In the genomic region with DNA sequence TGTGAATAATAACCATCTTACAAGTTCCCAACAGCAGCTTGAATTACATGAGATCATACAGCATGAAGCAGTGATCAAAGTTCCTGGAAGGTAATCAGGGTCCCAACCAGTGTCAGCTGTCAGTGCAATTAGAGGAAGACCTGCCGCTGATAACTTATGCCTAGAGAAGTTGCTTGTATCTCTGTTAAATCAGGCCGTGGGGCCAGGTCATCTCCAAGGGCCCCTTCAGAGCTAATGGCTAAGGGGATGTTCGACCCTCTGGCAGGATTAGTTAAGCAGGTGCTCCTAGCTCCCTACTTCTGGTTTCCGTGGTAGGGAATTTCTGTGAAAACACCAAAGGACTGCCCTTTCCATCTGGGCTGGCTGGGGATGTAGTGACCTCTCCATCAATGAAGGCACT, we compare ENCODE assay signal across 30 cellular contexts.
"Had no signal": no experiment of that assay in that cellular context is flagged by ENCODE, and none has a peak within 500 bp of the region (broad histone marks: within the 10 kb centered on the region; RNA-seq: fewer than 3 reads in every experiment).

No MANE protein-coding gene starts in this region.

- ATAC-seq: activated CD4-positive, CD25-positive, alpha-beta regulatory T cell treated with anti-CD3 and anti-CD28 coated beads, Interleukin-2, amount 50 U/mL, for 24 hours; activated CD8-positive, alpha-beta T cell treated with anti-CD3 and anti-CD28 coated beads for 36 hours; activated naive CD8-positive, alpha-beta T cell treated with anti-CD3 and anti-CD28 coated beads, Interleukin-2, amount 50 U/mL, for 24 hours; body of pancreas; gastroesophageal sphincter; heart right ventricle had no signal

- H3K27ac ChIP-seq: adrenal gland, body of pancreas, gastroesophageal sphincter, heart right ventricle, WERI-Rb-1 had no signal

- H3K27me3 Mint-ChIP-seq: activated naive CD8-positive, alpha-beta T cell treated with anti-CD3 and anti-CD28 coated beads for 36 hours had no signal

- H3K9me3 Mint-ChIP-seq: activated B cell treated with CpG ODN at 0.5 μM for 24 hours; activated CD8-positive, alpha-beta T cell treated with anti-CD3 and anti-CD28 coated beads for 36 hours; activated naive CD4-positive, alpha-beta T cell treated with anti-CD3 and anti-CD28 coated beads for 36 hours; activated naive CD4-positive, alpha-beta T cell treated with anti-CD3 and anti-CD28 coated beads, Interleukin-2, amount 50 U/mL, for 24 hours; activated naive CD8-positive, alpha-beta T cell treated with anti-CD3 and anti-CD28 coated beads for 36 hours; activated naive CD8-positive, alpha-beta T cell treated with anti-CD3 and anti-CD28 coated beads, Interleukin-2, amount 50 U/mL, for 24 hours; activated T-helper 1 cell treated with anti-CD3 and anti-CD28 coated beads, Interleukin-12 subunit alpha, Interleukin-12 subunit beta, Interleukin-2, Interleukin-4 antibody, amounts not matched to agents 30 ng/mL and 10 ng/mL and 1 ng/mL, durations not matched to agents 14 hours and 24 hours and 36 hours; activated T-helper 2 cell treated with anti-CD3 and anti-CD28 coated beads, Interferon-gamma antibody, Interleukin-2, Interleukin-4, amounts not matched to agents 10 μg/mL and 5 μg/mL and 100 μg/mL, durations not matched to agents 14 hours and 24 hours and 36 hours had no signal

- H3K36me3 ChIP-seq: adrenal gland, esophagus squamous epithelium, gastroesophageal sphincter, heart right ventricle, WERI-Rb-1 had no signal

- H3K4me3 Mint-ChIP-seq: activated B cell treated with CpG ODN at 0.5 μM for 24 hours; activated CD8-positive, alpha-beta T cell treated with anti-CD3 and anti-CD28 coated beads for 36 hours; activated naive CD4-positive, alpha-beta T cell treated with anti-CD3 and anti-CD28 coated beads for 36 hours; activated naive CD4-positive, alpha-beta T cell treated with anti-CD3 and anti-CD28 coated beads, Interleukin-2, amount 50 U/mL, for 24 hours; activated naive CD8-positive, alpha-beta T cell treated with anti-CD3 and anti-CD28 coated beads for 36 hours; activated naive CD8-positive, alpha-beta T cell treated with anti-CD3 and anti-CD28 coated beads, Interleukin-2, amount 50 U/mL, for 24 hours; activated T-helper 1 cell treated with anti-CD3 and anti-CD28 coated beads, Interleukin-12 subunit alpha, Interleukin-12 subunit beta, Interleukin-2, Interleukin-4 antibody, amounts not matched to agents 30 ng/mL and 10 ng/mL and 1 ng/mL, durations not matched to agents 14 hours and 24 hours and 36 hours had no signal

- H3K9me3 ChIP-seq: adrenal gland, body of pancreas had no signal

- H3K27ac Mint-ChIP-seq: activated B cell treated with CpG ODN at 0.5 μM for 24 hours; activated CD8-positive, alpha-beta T cell treated with anti-CD3 and anti-CD28 coated beads for 36 hours; activated naive CD4-positive, alpha-beta T cell treated with anti-CD3 and anti-CD28 coated beads for 36 hours; activated naive CD4-positive, alpha-beta T cell treated with anti-CD3 and anti-CD28 coated beads, Interleukin-2, amount 50 U/mL, for 24 hours; activated naive CD8-positive, alpha-beta T cell treated with anti-CD3 and anti-CD28 coated beads for 36 hours; activated naive CD8-positive, alpha-beta T cell treated with anti-CD3 and anti-CD28 coated beads, Interleukin-2, amount 50 U/mL, for 24 hours; activated T-helper 1 cell treated with anti-CD3 and anti-CD28 coated beads, Interleukin-12 subunit alpha, Interleukin-12 subunit beta, Interleukin-2, Interleukin-4 antibody, amounts not matched to agents 30 ng/mL and 10 ng/mL and 1 ng/mL, durations not matched to agents 14 hours and 24 hours and 36 hours; activated T-helper 2 cell treated with anti-CD3 and anti-CD28 coated beads, Interferon-gamma antibody, Interleukin-2, Interleukin-4, amounts not matched to agents 10 μg/mL and 5 μg/mL and 100 μg/mL, durations not matched to agents 14 hours and 24 hours and 36 hours had no signal

- H3K4me3 ChIP-seq: adrenal gland, body of pancreas, esophagus squamous epithelium, gastroesophageal sphincter, heart right ventricle had no signal

- H3K4me1 Mint-ChIP-seq: activated naive CD4-positive, alpha-beta T cell treated with anti-CD3 and anti-CD28 coated beads, Interleukin-2, amount 50 U/mL, for 24 hours; activated naive CD8-positive, alpha-beta T cell treated with anti-CD3 and anti-CD28 coated beads for 36 hours; activated naive CD8-positive, alpha-beta T cell treated with anti-CD3 and anti-CD28 coated beads, Interleukin-2, amount 50 U/mL, for 24 hours had no signal

- H3K27me3 ChIP-seq: adrenal gland, body of pancreas, esophagus squamous epithelium, gastroesophageal sphincter, heart right ventricle had no signal

- H3K36me3 Mint-ChIP-seq: activated naive CD4-positive, alpha-beta T cell treated with anti-CD3 and anti-CD28 coated beads, Interleukin-2, amount 50 U/mL, for 24 hours; activated naive CD8-positive, alpha-beta T cell treated with anti-CD3 and anti-CD28 coated beads for 36 hours had no signal

- FAIRE-seq: colon, TTC549 had no signal

- DNase-seq: activated B cell treated with CpG ODN at 0.5 μM for 24 hours; activated CD4-positive, alpha-beta T cell treated with anti-CD3 and anti-CD28 coated beads for 48 hours; activated CD4-positive, alpha-beta T cell treated with anti-CD3 and anti-CD28 coated beads, Interleukin-2, amount 50 U/mL, for 1 hour; activated CD4-positive, alpha-beta T cell treated with anti-CD3 and anti-CD28 coated beads, Interleukin-2, amount 50 U/mL, for 48 hours; activated CD8-positive, alpha-beta T cell treated with anti-CD3 and anti-CD28 coated beads for 36 hours; activated effector memory CD4-positive, alpha-beta T cell treated with anti-CD3 and anti-CD28 coated beads, Interleukin-2, amount 50 U/mL, for 16 hours; activated naive CD4-positive, alpha-beta T cell treated with anti-CD3 and anti-CD28 coated beads for 36 hours; activated naive CD8-positive, alpha-beta T cell treated with anti-CD3 and anti-CD28 coated beads for 36 hours; activated naive CD8-positive, alpha-beta T cell treated with anti-CD3 and anti-CD28 coated beads, Interleukin-2, amount 50 U/mL, for 24 hours; activated T-cell treated with anti-CD3 and anti-CD28 coated beads, Interleukin-2, amount 50 U/mL, for 1 hour; activated T-cell treated with anti-CD3 and anti-CD28 coated beads, Interleukin-2, amount 50 U/mL, for 48 hours; adrenal gland; amygdala; aorta; body of pancreas; caudate nucleus; effector CD8-positive, alpha-beta T cell; erythroblast; esophagus squamous epithelium; foreskin melanocyte; heart right ventricle; T-helper 2 cell; WERI-Rb-1 had no signal
